Comparison of ENCODE assay signal across 11 cellular contexts in the genomic region with DNA sequence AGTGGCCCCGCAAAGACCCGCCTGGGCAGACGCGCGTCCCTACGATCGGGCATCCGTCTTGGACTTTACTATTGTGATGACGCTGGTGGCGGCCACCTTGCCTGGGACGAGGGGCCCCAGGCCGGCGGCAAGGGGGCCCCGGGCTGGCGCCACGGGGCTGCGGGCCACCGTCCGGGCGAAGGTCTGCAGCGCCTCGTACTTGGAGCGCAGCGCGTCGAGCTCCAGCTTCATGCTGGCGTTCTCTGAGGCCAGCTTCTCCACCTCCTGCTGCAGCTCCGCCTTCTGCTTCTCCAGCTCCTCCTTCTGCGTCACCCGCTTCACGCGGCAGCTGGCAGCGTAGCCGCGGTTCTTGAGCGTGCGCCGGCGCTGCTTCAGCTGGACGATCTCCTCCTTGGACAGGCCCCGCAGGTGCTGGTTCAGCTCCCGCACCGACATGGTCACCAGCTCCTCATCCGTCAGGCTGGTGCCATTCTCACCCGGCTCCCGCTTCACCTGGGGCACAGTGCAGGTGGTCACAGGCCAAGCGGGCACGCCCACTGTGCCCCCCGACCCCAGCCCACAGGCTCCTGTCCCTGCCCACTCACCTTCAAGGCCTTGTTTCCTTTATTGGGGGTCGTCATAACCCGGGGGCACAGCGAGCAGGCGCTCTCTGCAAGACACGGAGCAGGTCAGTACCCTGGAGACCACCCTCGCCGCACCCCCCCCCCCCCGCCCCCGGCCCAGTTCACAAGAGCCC. TPM values are rescaled to one million over a fixed set of nuclear protein-coding genes. Genes with fewer than 3 reads are reported as not detected.
DNase-seq lines count a peak whose midpoint lies in the region; ATAC-seq and TF ChIP-seq lines count a peak whose summit lies in the region.
"Had no signal": no experiment of that assay in that cellular context is flagged by ENCODE, and none has a peak within 500 bp of the region (broad histone marks: within the 10 kb centered on the region; RNA-seq: fewer than 3 reads in every experiment).

No MANE protein-coding gene starts in this region.

- no peak for TF ChIP-seq EP300 in suprapubic skin (IDR thresholded peaks at IDR 0.05)

- no peaks in the 10 kb centered on the region for H3K27me3 ChIP-seq in HUES64 (ENCODE audit: insufficient read depth, low read length)
- no peaks in the 10 kb centered on the region for H3K27me3 ChIP-seq in ascending aorta
- H3K27me3 ChIP-seq in left lung: no peaks in the 10 kb centered on the region
- no peaks in the 10 kb centered on the region for H3K27me3 ChIP-seq in suprapubic skin

- H3K4me3 ChIP-seq in HUES64 (ENCODE audit: low read length): peak overlapping the region; percentile 42
- peak overlapping the region; percentile 38 to 57 for H3K4me3 ChIP-seq in ascending aorta
- H3K4me3 ChIP-seq in left lung: peak overlapping the region in 1 of 2 donors; percentile 98
- peak overlapping the region; percentile 33 for H3K4me3 ChIP-seq in suprapubic skin
- no peak overlapping the region for H3K4me3 ChIP-seq in mucosa of descending colon

- 89% methylated on average over 56 of the region's 58 CpGs for WGBS in HUES64
- 94% methylated on average over 47 of the region's 58 CpGs for WGBS in suprapubic skin

- H3K27ac ChIP-seq in HUES64 (ENCODE audit: low read depth, low read length) (peak overlapping the region; percentile 96), ascending aorta (peak overlapping the region; percentile 53 to 72), left lung (peak overlapping the region; percentile 56 to 98), suprapubic skin (no peak overlapping the region)

- no peak for TF ChIP-seq POLR2A in suprapubic skin (IDR thresholded peaks at IDR 0.05)

- ATAC-seq in left lung: no peak
- ATAC-seq in GM21390 (IDR thresholded peaks at IDR 0.05; ENCODE audit: unreplicated experiment): no peak
- ATAC-seq in mucosa of descending colon: no peak
- ATAC-seq in GM19452 (IDR thresholded peaks at IDR 0.05; ENCODE audit: unreplicated experiment): no peak

- intact Hi-C loops in ascending aorta (cut with DNase I) (no loop called here), left lung (cut with DNase I) (no loop called here), mucosa of descending colon (cut with DNase I, micrococcal nuclease) (no loop called here)

- no peaks in the 10 kb centered on the region for H3K9me3 ChIP-seq in HUES64 (ENCODE audit: insufficient read depth, low read depth, low read length)
- H3K9me3 ChIP-seq in ascending aorta: no peaks in the 10 kb centered on the region
- no peaks in the 10 kb centered on the region for H3K9me3 ChIP-seq in left lung
- H3K9me3 ChIP-seq in suprapubic skin: no peaks in the 10 kb centered on the region
- H3K9me3 ChIP-seq in mucosa of descending colon: no peaks in the 10 kb centered on the region

- H3K4me1 ChIP-seq in HUES64 (ENCODE audit: insufficient read depth, low read length) (peaks cover 26% of the 10 kb centered on the region), ascending aorta (peaks cover 26 to 44% of the 10 kb centered on the region in 2 donors), left lung (peaks cover 22 to 85% of the 10 kb centered on the region in 2 donors), suprapubic skin (peaks cover 74% of the 10 kb centered on the region), mucosa of descending colon (ENCODE audit: low read depth) (peaks cover 56% of the 10 kb centered on the region)

- peaks cover 38% of the 10 kb centered on the region for H3K36me3 ChIP-seq in HUES64 (ENCODE audit: insufficient read depth, low read length)
- peaks cover 20 to 27% of the 10 kb centered on the region in 2 donors for H3K36me3 ChIP-seq in ascending aorta
- peaks cover 0 to 39% of the 10 kb centered on the region in 2 donors for H3K36me3 ChIP-seq in left lung
- peaks cover 29% of the 10 kb centered on the region for H3K36me3 ChIP-seq in suprapubic skin
- no peaks in the 10 kb centered on the region for H3K36me3 ChIP-seq in mucosa of descending colon (ENCODE audit: low read depth)

- H3K9ac ChIP-seq in HUES64 (ENCODE audit: low read depth, low read length): peak overlapping the region; percentile 82; the same call in 1 of the 2 replicates

- TF ChIP-seq CTCF in ascending aorta (IDR thresholded peaks at IDR 0.05): no peak
- TF ChIP-seq CTCF in left lung (IDR thresholded peaks at IDR 0.05): no peak
- no peak for TF ChIP-seq CTCF in suprapubic skin (IDR thresholded peaks at IDR 0.05)
- TF ChIP-seq CTCF in mucosa of descending colon (IDR thresholded peaks at IDR 0.05): no peak

- DNase-seq in ascending aorta (ENCODE audit: low spot score in 2 of 2): no peak
- no peak for DNase-seq in left lung
- DNase-seq in suprapubic skin (ENCODE audit: low spot score in 2 of 2): no peak
- DNase-seq in mucosa of descending colon: no peak
- DNase-seq in CD1c-positive myeloid dendritic cell (ENCODE audit: extremely low spot score): no peak
- DNase-seq: activated CD4-positive, CD25-positive, alpha-beta regulatory T cell; activated naive CD8-positive, alpha-beta T cell treated with anti-CD3 and anti-CD28 coated beads for 36 hours; NCI-H69 had no signal

RNA-seq across cellular contexts. Expression of a gene that starts 4.8 kb away (rescaled TPM):
- polyA plus RNA-seq in HUES64 (2013, experiment 1 of 2): 12.9 TPM
- 10.5 TPM for polyA plus RNA-seq in HUES64 (2013, experiment 2 of 2)
- total RNA-seq in ascending aorta: 32.6 TPM
- 10 to 100 TPM; 23.9 to 37.9 TPM for total RNA-seq in left lung
- total RNA-seq in suprapubic skin: 10 to 100 TPM; 30.7 to 52.4 (median 38.9) TPM
- 10 to 100 TPM; 50.1 to 83.5 (median 73.7) TPM for total RNA-seq in mucosa of descending colon

RNA-seq across cellular contexts. Expression of a gene that starts 4.8 kb away (rescaled TPM):
- 14.7 TPM for polyA plus RNA-seq in HUES64 (2013, experiment 1 of 2)
- 16.4 TPM for polyA plus RNA-seq in HUES64 (2013, experiment 2 of 2)
- total RNA-seq in ascending aorta: 28.7 TPM
- total RNA-seq in left lung: 10 to 100 TPM; 25.3 to 39.8 TPM
- 10 to 100 TPM; 17.1 to 21.1 (median 19.0) TPM for total RNA-seq in suprapubic skin
- total RNA-seq in mucosa of descending colon: 10 to 100 TPM; 17.4 to 34.0 (median 21.1) TPM

RNA-seq across cellular contexts. Expression of a gene that starts 11.5 kb away (rescaled TPM):
- 37.6 TPM for polyA plus RNA-seq in HUES64 (2013, experiment 1 of 2)
- 35.9 TPM for polyA plus RNA-seq in HUES64 (2013, experiment 2 of 2)
- total RNA-seq in ascending aorta (81.1 TPM), left lung (10 to 100 TPM; 38.0 to 57.7 TPM), suprapubic skin (10 to 100 TPM; 23.7 to 34.2 (median 30.4) TPM), mucosa of descending colon (10 to 100 TPM; 36.0 to 59.4 (median 58.3) TPM)

RNA-seq across cellular contexts. Expression of a gene that starts 14.4 kb away (rescaled TPM):
- 87.7 TPM for polyA plus RNA-seq in HUES64 (2013, experiment 1 of 2)
- 88.3 TPM for polyA plus RNA-seq in HUES64 (2013, experiment 2 of 2)
- 31.5 TPM for total RNA-seq in ascending aorta
- total RNA-seq in left lung: 10 to 100 TPM; 74.0 to 83.0 TPM
- 10 to 100 TPM in 1 of 4 donors, 1 to 10 TPM in 3; 3.7 to 13.1 (median 9.0) TPM for total RNA-seq in suprapubic skin
- 10 to 100 TPM; 14.7 to 35.0 (median 28.2) TPM for total RNA-seq in mucosa of descending colon

RNA-seq across cellular contexts. Expression of a gene that starts 20.7 kb away (rescaled TPM):
- 0.75 TPM for polyA plus RNA-seq in HUES64 (2013, experiment 1 of 2)
- polyA plus RNA-seq in HUES64 (2013, experiment 2 of 2): 0.44 TPM
- total RNA-seq in ascending aorta (1.5 TPM), left lung (under 1 TPM; 0.26 to 0.60 TPM), suprapubic skin (under 1 TPM in 1 of 4 donors, not detected in 3; 0.40 TPM), mucosa of descending colon (under 1 TPM; 0.12 to 0.51 (median 0.26) TPM)
